In the genomic region with DNA sequence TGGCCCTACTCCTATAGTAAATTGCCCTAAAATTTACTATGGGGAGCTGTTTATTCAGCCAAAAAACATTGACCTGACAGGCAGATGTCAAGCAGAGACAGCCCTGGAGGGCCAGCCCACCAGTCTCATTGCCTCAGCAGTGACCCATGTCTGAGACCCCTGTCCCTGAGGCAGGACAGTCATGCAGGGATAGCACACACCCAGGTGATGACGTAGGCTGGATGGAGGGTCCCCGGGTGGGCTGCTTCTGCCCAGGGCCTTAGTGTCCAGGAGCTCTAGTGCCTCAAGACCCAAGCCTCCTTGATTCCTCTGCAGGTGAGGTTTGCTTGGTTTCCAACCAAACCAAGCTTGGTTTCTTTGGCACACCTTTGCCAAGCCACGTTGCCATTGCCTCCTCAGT, we compare ENCODE assay signal across 17 cellular contexts.
"Had no signal": no experiment of that assay in that cellular context is flagged by ENCODE, and none has a peak within 500 bp of the region (broad histone marks: within the 10 kb centered on the region; RNA-seq: fewer than 3 reads in every experiment).

No MANE protein-coding gene starts in this region.

- ATAC-seq: foreskin keratinocyte, gastroesophageal sphincter, left cardiac atrium, left lung, left ventricle myocardium superior had no signal

- H3K9me3 ChIP-seq: esophagus muscularis mucosa, gastroesophageal sphincter, heart right ventricle, left lung, lower lobe of right lung had no signal

- H3K4me1 ChIP-seq: left lung, lower lobe of right lung had no signal

- DNase-seq: dermis blood vessel endothelial cell; dorsolateral prefrontal cortex; effector CD4-positive, alpha-beta T cell; effector memory CD4-positive, alpha-beta T cell; foreskin keratinocyte; head of caudate nucleus; heart right ventricle; hippocampal formation; left cardiac atrium; left lung; left ventricle myocardium superior; lower lobe of right lung; mesendoderm; midbrain had no signal

- H3K36me3 ChIP-seq: esophagus muscularis mucosa, gastroesophageal sphincter, heart right ventricle, left lung, lower lobe of right lung had no signal

- H3K27me3 ChIP-seq: esophagus muscularis mucosa, foreskin keratinocyte, gastroesophageal sphincter had no signal

- H3K27ac ChIP-seq: coronary artery, dorsolateral prefrontal cortex, esophagus muscularis mucosa, foreskin keratinocyte, gastroesophageal sphincter, heart right ventricle, left lung, lower lobe of right lung had no signal

- H3K4me3 ChIP-seq: coronary artery, dorsolateral prefrontal cortex, esophagus muscularis mucosa, gastroesophageal sphincter, heart right ventricle, left lung, lower lobe of right lung had no signal
